In genomic region chr13:46615888-46616531, GRCh38 we compare ENCODE assay signal across 10 cellular contexts.
DNase-seq lines count a peak whose midpoint lies in the region; ATAC-seq, FAIRE-seq and TF ChIP-seq lines count a peak whose summit lies in the region.
"Had no signal": no experiment of that assay in that cellular context is flagged by ENCODE, and none has a peak within 500 bp of the region (broad histone marks: within the 10 kb centered on the region; RNA-seq: fewer than 3 reads in every experiment).

No MANE protein-coding gene starts in this region.

- no peak for FAIRE-seq in GM12878 (lab: Jason Lieb, UNC)
- no peak for FAIRE-seq in kidney (lab: Jason Lieb, UNC)
- FAIRE-seq: urothelium cell line had no signal

- H3K9ac ChIP-seq in GM12878 (ENCODE audit: control insufficient read depth, insufficient read depth, low read length) (no peak overlapping the region), kidney (ENCODE audit: low read length in 2 of 2) (peak overlapping the region; percentile 2 to 7), smooth muscle cell (ENCODE audit: low read depth) (peak overlapping the region; percentile 11)

- H3K27me3 ChIP-seq in GM12878 (replicated peaks in 1 of 2; ENCODE audit: control insufficient read depth in 2 of 2, insufficient read depth in 2 of 2, low read length in 1 of 2): no peaks in the 10 kb centered on the region
- no peaks in the 10 kb centered on the region for H3K27me3 ChIP-seq in smooth muscle cell (ENCODE audit: low read depth)
- no peaks in the 10 kb centered on the region for H3K27me3 ChIP-seq in BE2C

- peak overlapping the region; percentile 26 for H3K4me2 ChIP-seq in GM12878 (ENCODE audit: control insufficient read depth, insufficient read depth)
- peak overlapping the region; percentile 81 for H3K4me2 ChIP-seq in smooth muscle cell

- BruUV-seq in GM12878 (replicated peaks; lab: Mats Ljungman, UMichigan): no TSS peak

- POLR2A ChIA-PET in GM12878 (lab: Charles Lee): interaction anchor here (0.8 to 2.0 kb wide), 5 partner anchors 14 to 27 kb away, joined by 3 to 6 read pairs (median 3); no protein-coding TSS in a partner anchor

- intact Hi-C loops in GM12878 (cut with micrococcal nuclease; ENCODE audit: unreplicated experiment): no loop called here
- intact Hi-C loops in kidney (cut with DNase I): no loop called here

- CTCF ChIA-PET in GM12878 (lab: Yijun Ruan, JAX): interaction anchor here (0.8 to 1.7 kb wide), 2 partner anchors 20 to 61 kb away, joined by 3 to 5 read pairs; no protein-coding TSS in a partner anchor

- H3F3A ChIP-seq in smooth muscle cell (ENCODE audit: low read depth): no peaks in the 10 kb centered on the region

- H3K4me1 ChIP-seq in GM12878 (ENCODE audit: control insufficient read depth, insufficient read depth, low read length) (peaks cover 46% of the 10 kb centered on the region), kidney (ENCODE audit: control insufficient read depth in 1 of 2, insufficient read depth in 1 of 2, low read depth in 1 of 2, low read length in 2 of 2) (peaks cover 23 to 49% of the 10 kb centered on the region in 2 donors), smooth muscle cell (ENCODE audit: low read depth) (peaks cover 13% of the 10 kb centered on the region), BE2C (peaks cover 36% of the 10 kb centered on the region)

- DNase-seq in DMS79 treated with DMSO at 0.1 percent for 48 hours (lab: John Stamatoyannopoulos, UW) (peak; percentile 76), GM12878 (ENCODE audit: low read depth, low spot score) (no peak), kidney (no peak), smooth muscle cell (lab: John Stamatoyannopoulos, UW; ENCODE audit: unreplicated experiment) (no peak), BE2C (no peak), mesenteric fat pad (ENCODE audit: low spot score) (no peak), DMS53 treated with DMSO at 0.1 percent for 48 hours (lab: John Stamatoyannopoulos, UW; ENCODE audit: unreplicated experiment) (no peak)
- DNase-seq in activated T-cell treated with anti-CD3 and anti-CD28 coated beads, Interleukin-2, amount 50 U/mL, for 1 hour: no peak
- DNase-seq: activated CD4-positive, alpha-beta T cell treated with anti-CD3 and anti-CD28 coated beads for 36 hours had no signal

- no peaks in the 10 kb centered on the region; a peak in 1 of 4 replicates for H3K36me3 ChIP-seq in GM12878 (ENCODE audit: control insufficient read depth in 2 of 2, insufficient read depth in 2 of 2, low read length in 1 of 2)
- no peaks in the 10 kb centered on the region for H3K36me3 ChIP-seq in kidney (ENCODE audit: control insufficient read depth in 1 of 2, insufficient read depth in 2 of 2, low read length in 2 of 2)
- no peaks in the 10 kb centered on the region for H3K36me3 ChIP-seq in smooth muscle cell (ENCODE audit: low read depth)
- H3K36me3 ChIP-seq in BE2C: no peaks in the 10 kb centered on the region

- SMC1A ChIA-PET in GM12878 (lab: Charles Lee; ENCODE audit: uncharacterized antibody, unreplicated experiment): interaction anchor here (0.7 to 16.4 kb wide), 9 partner anchors 6 to 54 kb away, joined by 3 to 170 read pairs (median 4); no protein-coding TSS in a partner anchor

- TF ChIP-seq RAD21 in GM12878 (IDR thresholded peaks at IDR 0.05; ENCODE audit: insufficient read depth, low read depth, low read length): no peak

- H4K20me1 ChIP-seq in GM12878 (ENCODE audit: control insufficient read depth, insufficient read depth) (no peaks in the 10 kb centered on the region), smooth muscle cell (ENCODE audit: low read depth) (peaks cover 61% of the 10 kb centered on the region)

- no peak for TF ChIP-seq EP300 in GM12878 (IDR thresholded peaks at IDR 0.05; ENCODE audit: borderline replicate concordance in 1 of 2, control insufficient read depth in 1 of 2, low read depth in 2 of 2, low read length in 2 of 2)

- H3K79me2 ChIP-seq in GM12878 (ENCODE audit: control insufficient read depth, insufficient read depth, low read length) (peaks cover 93% of the 10 kb centered on the region), smooth muscle cell (ENCODE audit: low read depth) (peaks cover 88% of the 10 kb centered on the region)

- ATAC-seq in GM12878: no peak
- ATAC-seq: activated CD4-positive, alpha-beta T cell treated with anti-CD3 and anti-CD28 coated beads for 36 hours had no signal

- H2AFZ ChIP-seq in GM12878 (ENCODE audit: control insufficient read depth, low read depth, low read length) (no peak overlapping the region), smooth muscle cell (ENCODE audit: low read depth) (no peak overlapping the region)

- TF ChIP-seq CTCF in GM12878 (IDR thresholded peaks at IDR 0.05 in 2 of 3, conservative IDR thresholded peaks at IDR 0.05 in 1 of 3; ENCODE audit: control insufficient read depth in 2 of 3, extremely low read depth in 1 of 3, insufficient read depth in 1 of 3, low read depth in 3 of 3, low read length in 3 of 3) (no peak), kidney (IDR thresholded peaks at IDR 0.05; ENCODE audit: borderline replicate concordance, extremely low read depth, insufficient read depth) (no peak), smooth muscle cell (IDR thresholded peaks at IDR 0.05; ENCODE audit: borderline replicate concordance, insufficient read depth, poor library complexity, severe bottlenecking) (no peak), BE2C (IDR thresholded peaks at IDR 0.05; ENCODE audit: low read depth, low read length) (no peak)

- H3K27ac ChIP-seq in GM12878 (ENCODE audit: control insufficient read depth, insufficient read depth): peak overlapping the region; percentile 42; the same call in 1 of the 2 replicates
- peak overlapping the region; percentile 56 to 64 for H3K27ac ChIP-seq in kidney (ENCODE audit: low read depth in 2 of 2, low read length in 2 of 2)
- H3K27ac ChIP-seq in smooth muscle cell (ENCODE audit: low read depth): peak overlapping the region; percentile 69

- H3K9me3 ChIP-seq in GM12878 (replicated peaks; ENCODE audit: control insufficient read depth, insufficient read depth, low read length) (no peaks in the 10 kb centered on the region; the same call in 1 of the 3 replicates), kidney (ENCODE audit: control insufficient read depth in 1 of 2, low read length in 2 of 2) (no peaks in the 10 kb centered on the region), smooth muscle cell (replicated peaks; ENCODE audit: low read depth) (no peaks in the 10 kb centered on the region), BE2C (no peaks in the 10 kb centered on the region)

- in situ Hi-C loops in GM12878 (cut with MboI): no loop called here

- 90% methylated on average over 8 of the region's 8 CpGs for WGBS in GM12878 (ENCODE audit: insufficient coverage, insufficient replicate concordance, low lambda C conversion rate, missing lambda C conversion rate)
- 38% methylated on average over 8 of the region's 8 CpGs for WGBS in smooth muscle cell (ENCODE audit: low lambda C conversion rate)

- TF ChIP-seq POLR2A in GM12878 (IDR thresholded peaks at IDR 0.05; ENCODE audit: low read depth, low read length): no peak

- no peak overlapping the region for H3K4me3 ChIP-seq in GM12878
- H3K4me3 ChIP-seq in kidney (ENCODE audit: low read length in 2 of 2): peak overlapping the region in 1 of 2 donors; percentile 17
- peak overlapping the region; percentile 26 for H3K4me3 ChIP-seq in smooth muscle cell
- H3K4me3 ChIP-seq in BE2C (ENCODE audit: low read depth, low read length): no peak overlapping the region

- RAD21 ChIA-PET in GM12878 (lab: Charles Lee; ENCODE audit: unreplicated experiment): interaction anchor here (1.4 to 2.0 kb wide), 2 partner anchors 13 to 60 kb away, joined by 3 to 8 read pairs; no protein-coding TSS in a partner anchor

TF ChIP-seq in GM12878, 131 proteins besides CTCF, POLR2A, EP300 and RAD21:
- TF ChIP-seq ZNF622 (IDR thresholded peaks at IDR 0.05) (no peak), ETV6 (conservative IDR thresholded peaks at IDR 0.05 in 1 of 2, IDR thresholded peaks at IDR 0.05 in 1 of 2; ENCODE audit: borderline replicate concordance in 1 of 2, low read depth in 1 of 2) (no peak), ESRRA (IDR thresholded peaks at IDR 0.05; ENCODE audit: low read length) (no peak), STAT3 (IDR thresholded peaks at IDR 0.05; ENCODE audit: low read depth, low read length) (no peak), LARP7 (IDR thresholded peaks at IDR 0.05) (no peak), MYC (IDR thresholded peaks at IDR 0.05; ENCODE audit: insufficient read depth, insufficient read length, insufficient replicate concordance, low read length, severe bottlenecking) (no peak), JUND (IDR thresholded peaks at IDR 0.05; ENCODE audit: low read depth, low read length) (no peak), KDM1A (IDR thresholded peaks at IDR 0.05; ENCODE audit: borderline replicate concordance) (no peak), SRF (IDR thresholded peaks at IDR 0.05; ENCODE audit: low read depth in 2 of 2, low read length in 2 of 2) (no peak)
TF ChIP-seq in GM12878: peak in this region for 0.
